ENCODE assay signal across 8 cellular contexts in the genomic region with DNA sequence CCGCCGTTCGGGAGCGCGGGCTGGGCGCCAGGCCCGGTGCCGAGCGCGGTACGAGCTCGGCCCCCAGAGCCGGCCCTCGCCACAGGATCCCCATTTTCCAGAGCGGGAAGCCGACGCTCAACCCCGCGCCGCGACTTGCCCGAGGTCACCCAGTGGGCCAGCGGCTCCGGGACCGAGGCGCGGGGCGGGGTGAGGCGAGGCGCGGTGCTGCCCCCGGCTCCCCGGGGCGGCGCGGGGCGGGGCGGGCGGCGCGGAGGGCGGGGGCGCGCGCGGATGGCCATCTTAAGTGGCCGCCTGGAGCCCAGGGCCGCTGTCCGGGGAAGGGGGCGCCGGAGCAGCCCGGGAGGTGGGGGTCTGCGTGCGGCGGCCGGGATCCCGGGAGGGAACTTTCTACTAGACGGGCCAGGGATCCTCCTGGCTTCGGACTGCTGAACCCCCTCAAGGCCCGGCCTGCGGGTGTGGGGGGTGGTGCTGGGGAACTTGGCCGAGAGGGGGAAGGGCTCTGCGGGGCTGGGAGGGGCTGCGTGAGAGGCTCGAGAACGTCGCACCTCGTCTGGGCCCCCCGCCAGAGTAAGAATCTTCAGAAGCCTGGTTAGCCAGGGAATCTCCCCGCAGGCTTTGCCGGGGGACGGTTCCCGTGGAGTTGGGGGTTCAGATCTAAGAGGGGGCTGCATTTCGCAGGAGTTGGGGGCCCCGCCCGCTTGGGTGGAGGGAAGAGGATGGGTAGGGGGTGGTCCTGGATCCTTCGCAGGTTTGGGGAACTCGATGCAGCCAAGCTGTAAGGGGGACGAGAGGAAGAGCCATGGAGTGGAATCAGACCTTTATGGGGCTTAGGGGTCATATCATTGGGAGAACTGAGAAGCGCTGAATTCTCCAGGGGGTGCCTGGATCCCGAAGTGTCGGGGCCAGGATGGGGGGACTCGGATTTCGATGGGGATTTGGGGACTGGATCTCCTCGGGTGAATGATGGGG. TPM values are rescaled to one million over a fixed set of nuclear protein-coding genes. Genes with fewer than 3 reads are reported as not detected.
DNase-seq lines count a peak whose midpoint lies in the region; ATAC-seq and TF ChIP-seq lines count a peak whose summit lies in the region.

No MANE protein-coding gene starts in this region.

- peak; percentile 30 for ATAC-seq in WTC11
- ATAC-seq in right lobe of liver, result peak; percentile 66 to 81 (median 76)

- H3K9ac ChIP-seq in Loucy (ENCODE audit: low read depth, low read length, poor library complexity, severe bottlenecking), result peak overlapping the region; percentile 94

- H4K20me1 ChIP-seq in Loucy (ENCODE audit: insufficient read depth, low read length, poor library complexity, severe bottlenecking), result peaks cover 24% of the 10 kb centered on the region

- peak overlapping the region; percentile 89 for H3K27ac Mint-ChIP-seq in WTC11

- intact Hi-C loops in right lobe of liver (cut with DNase I), result no loop called here

- H3K36me3 ChIP-seq in HAP-1 (replicated peaks), result peaks cover 23% of the 10 kb centered on the region
- H3K36me3 ChIP-seq in Loucy (ENCODE audit: insufficient read depth, low read length), result peaks cover 7% of the 10 kb centered on the region; the same call in 1 of the 2 replicates
- peaks cover 0 to 4% (median 0%) of the 10 kb centered on the region in 4 donors for H3K36me3 ChIP-seq in right lobe of liver

- H3K79me2 ChIP-seq in Loucy (ENCODE audit: insufficient read depth, low read length), result peaks cover 37% of the 10 kb centered on the region

- no peak for TF ChIP-seq POLR2A in right lobe of liver (IDR thresholded peaks at IDR 0.05)

- H3K36me3 Mint-ChIP-seq in WTC11, result peaks cover 2% of the 10 kb centered on the region; the same call in 1 of the 2 replicates

- 0 out of 2 replicates have a peak, but pooled peaks cover 3% of the 10 kb centered on the region for H3K27me3 Mint-ChIP-seq in WTC11 (ENCODE audit: low read depth)

- H3K4me2 ChIP-seq in Loucy (ENCODE audit: low read depth, low read length, poor library complexity, severe bottlenecking), result peak overlapping the region; percentile 97

- DNase-seq in GM12865 (ENCODE audit: low read depth), result peak; percentile 69
- peak; percentile 44 to 81 for DNase-seq in HAP-1 (ENCODE audit: low spot score in 2 of 2)
- DNase-seq in WTC11 (ENCODE audit: low spot score), result peak; percentile 65
- no peak for DNase-seq in coronary artery (ENCODE audit: low spot score)
- DNase-seq in right lobe of liver, result peak; percentile 79 to 85 (median 83)
- DNase-seq in stimulated activated CD8-positive, alpha-beta memory T cell treated with anti-CD3 and anti-CD28 coated beads, Interleukin-12 subunit alpha, Interleukin-12 subunit beta, amount 100 ng/mL, for 1 hour (ENCODE audit: low read depth), result peak; percentile 22
- no peak for DNase-seq in HuH-7 (ENCODE audit: low spot score)

- POLR2A ChIA-PET in WTC11 (lab: Charles Lee), result interaction anchor here (0.7 to 3.8 kb wide), 6 partner anchors 14 to 190 kb away, joined by 3 to 37 read pairs (median 4); a partner anchor contains a TSS

- peak overlapping the region; percentile 94 for H3K4me3 Mint-ChIP-seq in WTC11

- H3K4me1 ChIP-seq in HAP-1, result peaks cover 6% of the 10 kb centered on the region
- H3K4me1 ChIP-seq in Loucy (ENCODE audit: insufficient read depth, low read length, poor library complexity, severe bottlenecking), result peaks cover 38% of the 10 kb centered on the region
- peaks cover 0 to 9% (median 0%) of the 10 kb centered on the region in 4 donors for H3K4me1 ChIP-seq in right lobe of liver

- H3K4me3 ChIP-seq in GM12865 (ENCODE audit: low read depth, low read length), result peak overlapping the region; percentile 98
- peak overlapping the region; percentile 69 for H3K4me3 ChIP-seq in HAP-1
- H3K4me3 ChIP-seq in Loucy (ENCODE audit: low read length, poor library complexity, severe bottlenecking), result peak overlapping the region; percentile 99
- peak overlapping the region; percentile 77 for H3K4me3 ChIP-seq in coronary artery
- peak overlapping the region; percentile 77 to 88 (median 88) for H3K4me3 ChIP-seq in right lobe of liver

- H3F3A ChIP-seq in Loucy (ENCODE audit: low read depth), result no peaks in the 10 kb centered on the region

- H3K27ac ChIP-seq in coronary artery (peak overlapping the region; percentile 92 to 95), right lobe of liver (peak overlapping the region; percentile 75 to 94 (median 90))

- CTCF ChIA-PET in WTC11 (lab: Charles Lee), result interaction anchor here (0.6 to 8.6 kb wide), 25 partner anchors 14 to 423 kb away, joined by 3 to 123 read pairs (median 4); a partner anchor contains a TSS

- in situ Hi-C loops in HAP-1 (cut with MboI; ENCODE audit: low sequenced_read_pairs), result no loop called here

- TF ChIP-seq CTCF in GM12865 (IDR thresholded peaks at IDR 0.05; ENCODE audit: insufficient read depth, low read depth, low read length, missing control alignments), result no peak
- TF ChIP-seq CTCF in Loucy (conservative IDR thresholded peaks at IDR 0.05; ENCODE audit: low read length), result no peak
- TF ChIP-seq CTCF in WTC11 (IDR thresholded peaks at IDR 0.05), result no peak
- no peak for TF ChIP-seq CTCF in coronary artery (IDR thresholded peaks at IDR 0.05)
- TF ChIP-seq CTCF in right lobe of liver (IDR thresholded peaks at IDR 0.05), result no peak

- WGBS in right lobe of liver (ENCODE audit: insufficient coverage, low coverage, low lambda C conversion rate, missing lambda C conversion rate), result 0% methylated on average over 20 of the region's 85 CpGs

- H2AFZ ChIP-seq in Loucy (ENCODE audit: low read length), result peak overlapping the region; percentile 85

- H3K9me3 ChIP-seq in HAP-1 (no peaks in the 10 kb centered on the region), Loucy (ENCODE audit: insufficient read depth, low read depth, low read length) (no peaks in the 10 kb centered on the region), right lobe of liver (no peaks in the 10 kb centered on the region)

- no peaks in the 10 kb centered on the region for H3K9me2 ChIP-seq in Loucy (replicated peaks; ENCODE audit: low read depth, low read length)

- H3K27me3 ChIP-seq in HAP-1 (ENCODE audit: low read depth) (peaks cover under 1% of the 10 kb centered on the region; the same call in 1 of the 2 replicates), Loucy (ENCODE audit: insufficient read depth, low read length, poor library complexity, severe bottlenecking) (no peaks in the 10 kb centered on the region), right lobe of liver (no peaks in the 10 kb centered on the region)

- H3K4me1 Mint-ChIP-seq in WTC11, result peaks cover 29% of the 10 kb centered on the region

- no peaks in the 10 kb centered on the region for H3K9me3 Mint-ChIP-seq in WTC11

TF ChIP-seq in WTC11, 78 proteins besides CTCF, POLR2A, EP300 and RAD21:
- TF ChIP-seq CBFB (CRISPR knock-in tag; IDR thresholded peaks at IDR 0.05; ENCODE audit: low read depth) (no peak), ZNF219 (CRISPR knock-in tag; IDR thresholded peaks at IDR 0.05; ENCODE audit: borderline replicate concordance) (peak; percentile 20; the same call in 1 of the 2 replicates)
- TF ChIP-seq, protein P1, sequence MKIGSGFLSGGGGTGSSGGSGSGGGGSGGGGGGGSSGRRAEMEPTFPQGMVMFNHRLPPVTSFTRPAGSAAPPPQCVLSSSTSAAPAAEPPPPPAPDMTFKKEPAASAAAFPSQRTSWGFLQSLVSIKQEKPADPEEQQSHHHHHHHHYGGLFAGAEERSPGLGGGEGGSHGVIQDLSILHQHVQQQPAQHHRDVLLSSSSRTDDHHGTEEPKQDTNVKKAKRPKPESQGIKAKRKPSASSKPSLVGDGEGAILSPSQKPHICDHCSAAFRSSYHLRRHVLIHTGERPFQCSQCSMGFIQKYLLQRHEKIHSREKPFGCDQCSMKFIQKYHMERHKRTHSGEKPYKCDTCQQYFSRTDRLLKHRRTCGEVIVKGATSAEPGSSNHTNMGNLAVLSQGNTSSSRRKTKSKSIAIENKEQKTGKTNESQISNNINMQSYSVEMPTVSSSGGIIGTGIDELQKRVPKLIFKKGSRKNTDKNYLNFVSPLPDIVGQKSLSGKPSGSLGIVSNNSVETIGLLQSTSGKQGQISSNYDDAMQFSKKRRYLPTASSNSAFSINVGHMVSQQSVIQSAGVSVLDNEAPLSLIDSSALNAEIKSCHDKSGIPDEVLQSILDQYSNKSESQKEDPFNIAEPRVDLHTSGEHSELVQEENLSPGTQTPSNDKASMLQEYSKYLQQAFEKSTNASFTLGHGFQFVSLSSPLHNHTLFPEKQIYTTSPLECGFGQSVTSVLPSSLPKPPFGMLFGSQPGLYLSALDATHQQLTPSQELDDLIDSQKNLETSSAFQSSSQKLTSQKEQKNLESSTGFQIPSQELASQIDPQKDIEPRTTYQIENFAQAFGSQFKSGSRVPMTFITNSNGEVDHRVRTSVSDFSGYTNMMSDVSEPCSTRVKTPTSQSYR (CRISPR knock-in tag; IDR thresholded peaks at IDR 0.05), result 0 out of 2 replicates have a peak, but pooled peaks have one; percentile 12
TF ChIP-seq in WTC11: peak in this region for 2.

RNA-seq across cellular contexts. Expression of a gene that starts 0.7 kb away (rescaled TPM):
- total RNA-seq in WTC11 (2021) (125 to 138 TPM (median 136 TPM) in 3 replicates), right lobe of liver (10 to 100 TPM; 23.2 to 46.5 (median 37.4) TPM)

RNA-seq across cellular contexts. Expression of a gene that starts 7.3 kb away (rescaled TPM):
- total RNA-seq in WTC11 (2021) (not detected in 3 replicates), right lobe of liver (10 to 100 TPM in 2 of 6 experiments, 1 to 10 TPM in 4; 3.3 to 28.3 (median 8.6) TPM)

RNA-seq across cellular contexts. Expression of a gene that starts 20.1 kb away (rescaled TPM):
- total RNA-seq in WTC11 (2021), result 1.3 to 1.6 TPM (median 1.3 TPM) in 3 replicates
- not detected for total RNA-seq in right lobe of liver

RNA-seq across cellular contexts. Expression of a gene that starts 32.0 kb away (rescaled TPM):
- total RNA-seq in WTC11 (2021) (0.35 to 0.87 TPM (median 0.85 TPM) in 3 replicates), right lobe of liver (not detected)

Comparison
In these comparisons a context has a peak if more than half of its experiments do, and no peak if none do; other contexts are left out.
1. DNase-seq: peak in GM12865 (single experiment), HAP-1 (2 of 2), WTC11 (single experiment), right lobe of liver (3 of 3) and stimulated activated CD8-positive, alpha-beta memory T cell treated with anti-CD3 and anti-CD28 coated beads, Interleukin-12 subunit alpha, Interleukin-12 subunit beta, amount 100 ng/mL, for 1 hour (single experiment); none in coronary artery (single experiment) and HuH-7 (single experiment).
2. Peak in every context shown above with its lines, with median percentiles within 50 percentile points of each other: H3K4me3 ChIP-seq.